In genomic region chr20:25750220-25750764, GRCh38 we compare ENCODE assay signal across 1 cellular context.
TF ChIP-seq lines count a peak whose summit lies in the region.

No MANE protein-coding gene starts in this region.

TF ChIP-seq in H1, 55 proteins besides CTCF, POLR2A, EP300 and RAD21 (continued from another document):
- TF ChIP-seq HDAC6 (IDR thresholded peaks at IDR 0.05; ENCODE audit: low read depth, low read length): no peak
- TF ChIP-seq CTBP2 (IDR thresholded peaks at IDR 0.05; ENCODE audit: borderline replicate concordance, insufficient read depth, insufficient read length, low read length): no peak
- no peak for TF ChIP-seq SUZ12 (IDR thresholded peaks at IDR 0.05; ENCODE audit: low read length)
- TF ChIP-seq CREB1 (IDR thresholded peaks at IDR 0.05): no peak
- TF ChIP-seq BACH1 (IDR thresholded peaks at IDR 0.05; ENCODE audit: low read length): no peak
